8 cellular contexts compared by ENCODE assay signal in the genomic region with DNA sequence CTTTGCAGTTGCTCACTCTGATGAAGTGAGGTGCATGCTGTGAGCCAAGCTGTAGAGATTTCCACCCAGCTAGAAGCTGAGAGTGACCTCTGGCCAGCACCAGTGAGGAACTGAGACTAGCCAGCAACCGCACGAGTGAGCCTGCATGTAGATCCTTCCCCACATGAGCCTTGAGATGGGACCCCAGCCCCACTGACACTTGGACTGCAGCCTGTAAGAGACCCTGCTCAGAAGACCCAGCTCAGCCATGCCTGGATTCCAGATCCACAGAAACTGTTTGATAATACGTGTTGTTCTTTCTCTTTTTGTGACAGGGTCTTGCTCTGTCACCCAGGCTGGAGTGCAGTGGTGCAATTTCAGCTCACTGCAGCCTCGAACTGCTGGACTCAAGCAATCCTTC.
"Had no signal": no experiment of that assay in that cellular context is flagged by ENCODE, and none has a peak within 500 bp of the region (broad histone marks: within the 10 kb centered on the region; RNA-seq: fewer than 3 reads in every experiment).

No MANE protein-coding gene starts in this region.

- H3K4me3 ChIP-seq: GM12878 had no signal

- DNase-seq: GDM1, GF-D8 had no signal

- FAIRE-seq: G401.6, GM12878, GM12891, GM12892, GM18507, GM19239 had no signal
